13 cellular contexts compared by ENCODE assay signal in the genomic region with DNA sequence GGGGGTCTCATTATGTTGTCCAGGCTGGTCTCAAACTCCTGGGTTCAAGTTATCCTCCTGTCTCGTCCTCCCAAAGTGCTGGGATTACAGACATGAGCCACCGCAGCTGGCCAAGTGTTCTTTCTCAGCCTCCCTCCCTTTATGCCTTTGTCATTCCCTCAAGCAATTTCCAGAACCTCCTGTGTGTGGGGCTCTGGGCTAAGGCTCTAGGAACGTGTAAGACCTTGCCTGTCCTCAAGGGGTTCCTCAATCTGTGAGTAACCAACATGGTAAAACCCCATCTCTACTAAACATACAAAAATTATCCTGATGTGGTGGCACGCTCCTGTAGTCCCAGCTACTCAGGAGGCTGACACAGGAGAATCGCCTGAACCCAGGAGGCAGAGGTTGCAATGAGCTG. TPM values are rescaled to one million over a fixed set of nuclear protein-coding genes. Genes with fewer than 3 reads are reported as not detected.
A peak's percentile ranks its signal among the peaks of the same experiment; 100 is the strongest.
DNase-seq lines count a peak whose midpoint lies in the region; ATAC-seq lines count a peak whose summit lies in the region.
"Had no signal": no experiment of that assay in that cellular context is flagged by ENCODE, and none has a peak within 500 bp of the region (broad histone marks: within the 10 kb centered on the region; RNA-seq: fewer than 3 reads in every experiment).

No MANE protein-coding gene starts in this region.

- H3K4me1 ChIP-seq in effector memory CD4-positive, alpha-beta T cell (ENCODE audit: control insufficient read depth, insufficient read depth, low read length, poor library complexity, severe bottlenecking) = peaks cover 12% of the 10 kb centered on the region

- DNase-seq in CD1c-positive myeloid dendritic cell (ENCODE audit: extremely low spot score) = peak; percentile 17
- peak; percentile 26 for DNase-seq in KBM-7
- DNase-seq in dermis blood vessel endothelial cell = peak; percentile 29
- DNase-seq in effector memory CD8-positive, alpha-beta T cell = no peak
- DNase-seq in effector memory CD4-positive, alpha-beta T cell = no peak
- DNase-seq: activated naive CD4-positive, alpha-beta T cell treated with anti-CD3 and anti-CD28 coated beads, Interleukin-2, amount 50 U/mL, for 16 hours; gastrocnemius medialis; left ventricle myocardium inferior; NCI-H187; NK-92 treated with Interleukin-12 subunit alpha and Interleukin-12 subunit beta, amount 100 ng/mL, for 24 hours had no signal

- peak overlapping the region in 1 of 2 donors; percentile 91 for H3K27ac Mint-ChIP-seq in effector memory CD8-positive, alpha-beta T cell
- H3K27ac Mint-ChIP-seq: CD14-positive monocyte had no signal

- H3K4me3 ChIP-seq in effector memory CD4-positive, alpha-beta T cell (ENCODE audit: insufficient read depth, low read depth, low read length, poor library complexity, severe bottlenecking) = no peak overlapping the region
- H3K4me3 ChIP-seq: gastrocnemius medialis, left ventricle myocardium inferior had no signal

- no peak overlapping the region for H3K4me3 Mint-ChIP-seq in effector memory CD8-positive, alpha-beta T cell
- H3K4me3 Mint-ChIP-seq: CD14-positive monocyte had no signal

- peaks cover 13 to 18% of the 10 kb centered on the region in 2 donors for H3K4me1 Mint-ChIP-seq in effector memory CD8-positive, alpha-beta T cell (ENCODE audit: low read depth in 2 of 2)

- ATAC-seq in HG03565 (IDR thresholded peaks at IDR 0.05; ENCODE audit: unreplicated experiment) = no peak
- ATAC-seq in effector memory CD8-positive, alpha-beta T cell (replicated peaks) = no peak
- ATAC-seq: gastrocnemius medialis had no signal

- H3K9me3 ChIP-seq in effector memory CD4-positive, alpha-beta T cell (ENCODE audit: control insufficient read depth, low read length) = no peaks in the 10 kb centered on the region
- H3K9me3 ChIP-seq: gastrocnemius medialis, left ventricle myocardium inferior had no signal

- peaks cover 0 to 6% of the 10 kb centered on the region in 2 donors for H3K27me3 Mint-ChIP-seq in effector memory CD8-positive, alpha-beta T cell

- H3K36me3 Mint-ChIP-seq in effector memory CD8-positive, alpha-beta T cell (ENCODE audit: insufficient read depth) = peaks cover 8% of the 10 kb centered on the region
- H3K36me3 Mint-ChIP-seq: CD14-positive monocyte had no signal

- H3K36me3 ChIP-seq in effector memory CD4-positive, alpha-beta T cell (ENCODE audit: control insufficient read depth, insufficient read depth, low read length) = no peaks in the 10 kb centered on the region
- H3K36me3 ChIP-seq: gastrocnemius medialis, left ventricle myocardium inferior had no signal

- no peaks in the 10 kb centered on the region for H3K27me3 ChIP-seq in effector memory CD4-positive, alpha-beta T cell (replicated peaks; ENCODE audit: control insufficient read depth, insufficient read depth, low read length, poor library complexity, severe bottlenecking)
- H3K27me3 ChIP-seq: gastrocnemius medialis had no signal

- H3K27ac ChIP-seq in effector memory CD4-positive, alpha-beta T cell (ENCODE audit: insufficient read depth, low read length, poor library complexity, severe bottlenecking) = no peak overlapping the region
- H3K27ac ChIP-seq: gastrocnemius medialis, left ventricle myocardium inferior had no signal

- no peaks in the 10 kb centered on the region for H3K9me3 Mint-ChIP-seq in effector memory CD8-positive, alpha-beta T cell
- H3K9me3 Mint-ChIP-seq: CD14-positive monocyte had no signal

- in situ Hi-C loops in KBM-7 (cut with MboI; ENCODE audit: low pct_unique_long_range_greater_than_20kb, low sequenced_read_pairs) = loop anchor here (25.0 kb wide), 1 partner anchor 254 kb away; a partner anchor contains a TSS

RNA-seq across cellular contexts. Expression of a gene that starts 15.5 kb away (rescaled TPM):
- not detected in 2 replicates for total RNA-seq in dermis blood vessel endothelial cell
- total RNA-seq: dermis microvascular lymphatic vessel endothelial cell, gastrocnemius medialis, left ventricle myocardium inferior had no signal

RNA-seq across cellular contexts. Expression of a gene that starts 23.9 kb away (rescaled TPM):
- 0.51 TPM in 1 of 2 replicates, not detected in the other for total RNA-seq in dermis blood vessel endothelial cell
- total RNA-seq: left ventricle myocardium inferior had no signal

RNA-seq across cellular contexts. Expression of a gene that starts 28.0 kb away (rescaled TPM):
- total RNA-seq in dermis blood vessel endothelial cell = 1,626 and 2,230 TPM in 2 replicates

RNA-seq across cellular contexts. Expression of a gene that starts 28.3 kb away (rescaled TPM):
- total RNA-seq in dermis blood vessel endothelial cell = 8.8 and 12.6 TPM in 2 replicates

RNA-seq across cellular contexts. Expression of a gene that starts 39.0 kb away (rescaled TPM):
- 0.42 TPM in 1 of 2 replicates, not detected in the other for total RNA-seq in dermis blood vessel endothelial cell
- total RNA-seq: gastrocnemius medialis had no signal

Comparison
In these comparisons a context has a peak if more than half of its experiments do, and no peak if none do; other contexts are left out.
1. DNase-seq: peak in CD1c-positive myeloid dendritic cell (single experiment), KBM-7 (single experiment) and dermis blood vessel endothelial cell (single experiment); none in effector memory CD8-positive, alpha-beta T cell (0 of 3) and effector memory CD4-positive, alpha-beta T cell (0 of 3).